8 cellular contexts compared by ENCODE assay signal in genomic region chr20:35618032-35618371, GRCh38. TPM values are rescaled to one million over a fixed set of nuclear protein-coding genes. Genes with fewer than 3 reads are reported as not detected.
DNase-seq lines count a peak whose midpoint lies in the region; ATAC-seq and TF ChIP-seq lines count a peak whose summit lies in the region.

No MANE protein-coding gene starts in this region.

- no peak for TF ChIP-seq CTCF in testis (IDR thresholded peaks at IDR 0.05)

- peak overlapping the region in 1 of 2 donors; percentile 55 for H3K27ac ChIP-seq in testis

- WGBS in testis, 2 donors = 12 to 23% methylated on average over 3 of the region's 3 CpGs

- H3K27ac Mint-ChIP-seq in activated CD8-positive, alpha-beta memory T cell treated with anti-CD3 and anti-CD28 coated beads, Interleukin-2, amount 10 ng/mL, durations not matched to agents 7 days and 5 days = peak overlapping the region; percentile 94
- peak overlapping the region; percentile 90 to 95 for H3K27ac Mint-ChIP-seq in activated naive CD4-positive, alpha-beta T cell treated with anti-CD3 and anti-CD28 coated beads, Interleukin-2, amount 50 U/mL, for 72 hours

- H3K36me3 Mint-ChIP-seq in activated CD8-positive, alpha-beta memory T cell treated with anti-CD3 and anti-CD28 coated beads, Interleukin-2, amount 10 ng/mL, durations not matched to agents 7 days and 5 days = peaks cover 2% of the 10 kb centered on the region
- H3K36me3 Mint-ChIP-seq in activated naive CD4-positive, alpha-beta T cell treated with anti-CD3 and anti-CD28 coated beads, Interleukin-2, amount 50 U/mL, for 72 hours = no peaks in the 10 kb centered on the region

- no peaks in the 10 kb centered on the region for H3K27me3 ChIP-seq in testis

- no peak for TF ChIP-seq POLR2A in testis (IDR thresholded peaks at IDR 0.05)

- ATAC-seq in activated CD8-positive, alpha-beta memory T cell treated with anti-CD3 and anti-CD28 coated beads, Interleukin-2, amount 10 ng/mL, durations not matched to agents 7 days and 5 days = no peak
- ATAC-seq in activated naive CD4-positive, alpha-beta T cell treated with anti-CD3 and anti-CD28 coated beads, Interleukin-2, amount 50 U/mL, for 72 hours = no peak
- no peak for ATAC-seq in HG03565 (IDR thresholded peaks at IDR 0.05; ENCODE audit: unreplicated experiment)
- ATAC-seq in HG03097 (IDR thresholded peaks at IDR 0.05; ENCODE audit: low FRiP score, unreplicated experiment) = no peak

- H3K4me3 ChIP-seq in iPS-18c (ENCODE audit: insufficient read depth, low read depth, low read length) (peak overlapping the region; percentile 65; the same call in 1 of the 2 replicates), testis (peak overlapping the region; percentile 54 to 58)

- no peaks in the 10 kb centered on the region for H3K9me3 ChIP-seq in iPS-18c (ENCODE audit: control insufficient read depth, insufficient read depth, low read length)
- H3K9me3 ChIP-seq in testis = no peaks in the 10 kb centered on the region

- CTCF ChIA-PET in activated CD8-positive, alpha-beta memory T cell treated with anti-CD3 and anti-CD28 coated beads, Interleukin-2, amount 10 ng/mL, durations not matched to agents 7 days and 5 days (lab: Charles Lee) = interaction anchor here (0.7 to 4.7 kb wide), 7 partner anchors 12 to 336 kb away, joined by 3 to 59 read pairs (median 4); partner anchors contain the start of genes CPNE1, RBM12 and SCAND1

- H3K4me3 Mint-ChIP-seq in activated CD8-positive, alpha-beta memory T cell treated with anti-CD3 and anti-CD28 coated beads, Interleukin-2, amount 10 ng/mL, durations not matched to agents 7 days and 5 days = peak overlapping the region; percentile 85

- DNase-seq in activated CD8-positive, alpha-beta memory T cell treated with anti-CD3 and anti-CD28 coated beads, Interleukin-2, amount 10 ng/mL, durations not matched to agents 7 days and 5 days = no peak
- no peak for DNase-seq in activated CD8-positive, alpha-beta memory T cell treated with anti-CD3 and anti-CD28 coated beads, Interleukin-2, amount 50 U/mL, for 4 hours
- no peak for DNase-seq in activated naive CD4-positive, alpha-beta T cell treated with anti-CD3 and anti-CD28 coated beads, Interleukin-2, amount 50 U/mL, for 72 hours (ENCODE audit: low spot score in 2 of 2)
- no peak for DNase-seq in testis
- DNase-seq in mesenteric fat pad (ENCODE audit: low spot score) = no peak

- H3K36me3 ChIP-seq in testis (ENCODE audit: low read depth, missing control alignments) = no peaks in the 10 kb centered on the region

- peaks cover 24% of the 10 kb centered on the region for H3K4me1 ChIP-seq in testis

- intact Hi-C loops in testis (cut with DNase I; ENCODE audit: low total_unique reads) = no loop called here

- H3K9me3 Mint-ChIP-seq in activated CD8-positive, alpha-beta memory T cell treated with anti-CD3 and anti-CD28 coated beads, Interleukin-2, amount 10 ng/mL, durations not matched to agents 7 days and 5 days (ENCODE audit: low read depth) = no peaks in the 10 kb centered on the region
- no peaks in the 10 kb centered on the region for H3K9me3 Mint-ChIP-seq in activated naive CD4-positive, alpha-beta T cell treated with anti-CD3 and anti-CD28 coated beads, Interleukin-2, amount 50 U/mL, for 72 hours

- peaks cover 44% of the 10 kb centered on the region for H3K4me1 Mint-ChIP-seq in activated CD8-positive, alpha-beta memory T cell treated with anti-CD3 and anti-CD28 coated beads, Interleukin-2, amount 10 ng/mL, durations not matched to agents 7 days and 5 days

- peaks cover 5% of the 10 kb centered on the region for H3K27me3 Mint-ChIP-seq in activated CD8-positive, alpha-beta memory T cell treated with anti-CD3 and anti-CD28 coated beads, Interleukin-2, amount 10 ng/mL, durations not matched to agents 7 days and 5 days

RNA-seq across cellular contexts. Expression of gene SPAG4, which starts 2.4 kb away (rescaled TPM):
- 1 to 10 TPM; 4.3 to 5.2 TPM for total RNA-seq in activated CD8-positive, alpha-beta memory T cell treated with anti-CD3 and anti-CD28 coated beads, Interleukin-2, amount 10 ng/mL, durations not matched to agents 7 days and 5 days
- total RNA-seq in activated naive CD4-positive, alpha-beta T cell treated with anti-CD3 and anti-CD28 coated beads, Interleukin-2, amount 50 U/mL, for 72 hours = 10 to 100 TPM in 1 of 2 donors, 1 to 10 TPM in 1; 9.6 to 13.2 TPM
- total RNA-seq in testis (10 to 100 TPM; 21.6 to 49.0 TPM), mesenteric fat pad (2.2 TPM)
- 39.0 TPM for polyA plus RNA-seq in testis (ENCODE audit: insufficient read depth, low read depth, low replicate concordance)

RNA-seq across cellular contexts. Expression of gene CPNE1, which starts 46.7 kb away (rescaled TPM):
- total RNA-seq in activated CD8-positive, alpha-beta memory T cell treated with anti-CD3 and anti-CD28 coated beads, Interleukin-2, amount 10 ng/mL, durations not matched to agents 7 days and 5 days = 100 to 1,000 TPM; 277 to 286 TPM
- total RNA-seq in activated naive CD4-positive, alpha-beta T cell treated with anti-CD3 and anti-CD28 coated beads, Interleukin-2, amount 50 U/mL, for 72 hours = 100 to 1,000 TPM; 332 to 352 TPM
- total RNA-seq in testis (100 to 1,000 TPM in 1 of 2 donors, 10 to 100 TPM in 1; 60.6 to 103 TPM), mesenteric fat pad (126 TPM)
- polyA plus RNA-seq in testis (ENCODE audit: insufficient read depth, low read depth, low replicate concordance) = 105 TPM

RNA-seq across cellular contexts. Expression of gene RBM12, which starts 46.7 kb away (rescaled TPM):
- 100 to 1,000 TPM; 101 to 137 TPM for total RNA-seq in activated CD8-positive, alpha-beta memory T cell treated with anti-CD3 and anti-CD28 coated beads, Interleukin-2, amount 10 ng/mL, durations not matched to agents 7 days and 5 days
- 100 to 1,000 TPM; 110 to 116 TPM for total RNA-seq in activated naive CD4-positive, alpha-beta T cell treated with anti-CD3 and anti-CD28 coated beads, Interleukin-2, amount 50 U/mL, for 72 hours
- total RNA-seq in testis (10 to 100 TPM; 40.8 to 46.3 TPM), mesenteric fat pad (73.4 TPM)
- 54.9 TPM for polyA plus RNA-seq in testis (ENCODE audit: insufficient read depth, low read depth, low replicate concordance)
